18 cellular contexts compared by ENCODE assay signal in genomic region chr2:198242093-198242492, GRCh38.
DNase-seq lines count a peak whose midpoint lies in the region; ATAC-seq lines count a peak whose summit lies in the region.
"Had no signal": no experiment of that assay in that cellular context is flagged by ENCODE, and none has a peak within 500 bp of the region (broad histone marks: within the 10 kb centered on the region; RNA-seq: fewer than 3 reads in every experiment).

No MANE protein-coding gene starts in this region.

- no peak overlapping the region for H2BK5ac ChIP-seq in neuronal stem cell (ENCODE audit: low read length)

- H3K27ac ChIP-seq in neuronal stem cell (replicated peaks; ENCODE audit: low read length) = no peak overlapping the region
- peak overlapping the region; percentile 19 for H3K27ac ChIP-seq in rectal smooth muscle tissue (ENCODE audit: low read depth, low read length)
- H3K27ac ChIP-seq: 22Rv1; A549; BLaER1 treated with 17β-estradiol and CSF1 and Interleukin-3, amounts not matched to agents 10 nM and 100 nM; C4-2B had no signal

- H3K14ac ChIP-seq in neuronal stem cell (ENCODE audit: low read length) = peak overlapping the region; percentile 86

- H4K91ac ChIP-seq in neuronal stem cell (ENCODE audit: low read depth, low read length, poor library complexity) = no peak overlapping the region

- DNase-seq in DMS53 (lab: John Stamatoyannopoulos, UW) = peak; percentile 3
- no peak for DNase-seq in DMS53 treated with DMSO at 0.1 percent for 48 hours (lab: John Stamatoyannopoulos, UW; ENCODE audit: unreplicated experiment)
- no peak for DNase-seq in neuronal stem cell (ENCODE audit: low spot score)
- DNase-seq in kidney glomerular epithelial cell (lab: John Stamatoyannopoulos, UW) = no peak
- DNase-seq: AML-193; Caco-2; Calu3; CD4-positive, alpha-beta T cell; CD8-positive, alpha-beta T cell; DMS79 treated with DMSO at 0.1 percent for 48 hours; GDM1 had no signal

- H3K4ac ChIP-seq in neuronal stem cell (ENCODE audit: low read length) = no peak overlapping the region

- no peak overlapping the region for H4K8ac ChIP-seq in neuronal stem cell (ENCODE audit: low read depth, low read length)

- H3K18ac ChIP-seq in neuronal stem cell (ENCODE audit: low read length) = no peak overlapping the region

- no peak overlapping the region for H2AFZ ChIP-seq in neuronal stem cell (ENCODE audit: low read length)

- no CpG with 5 or more reads among the region's 3 CpGs for WGBS in neuronal stem cell (ENCODE audit: extremely low coverage in 2 of 2, insufficient read length in 2 of 2, insufficient replicate concordance in 1 of 2), 2 donors

- no peak overlapping the region for H3K4me3 ChIP-seq in neuronal stem cell (ENCODE audit: low read length in 2 of 2)
- H3K4me3 ChIP-seq in rectal smooth muscle tissue (ENCODE audit: low read length) = no peak overlapping the region
- H3K4me3 ChIP-seq: A549; BLaER1 treated with 17β-estradiol and CSF1 and Interleukin-3, amounts not matched to agents 10 nM and 100 nM; GM12878 had no signal

- H2BK12ac ChIP-seq in neuronal stem cell (ENCODE audit: low read length) = no peak overlapping the region

- ATAC-seq in GM18519 (IDR thresholded peaks at IDR 0.05; ENCODE audit: low FRiP score, unreplicated experiment) = no peak
- ATAC-seq: A549; CD8-positive, alpha-beta T cell; GM12878 had no signal

- no peak overlapping the region for H2BK120ac ChIP-seq in neuronal stem cell (ENCODE audit: low read depth, low read length)

- H3K23ac ChIP-seq in neuronal stem cell (ENCODE audit: low read depth, low read length, poor library complexity) = no peak overlapping the region

- H3K36me3 ChIP-seq in neuronal stem cell (replicated peaks in 1 of 2; ENCODE audit: control insufficient read depth in 2 of 2, insufficient read depth in 2 of 2, low read length in 2 of 2) (no peaks in the 10 kb centered on the region), rectal smooth muscle tissue (ENCODE audit: control insufficient read depth, insufficient read depth, low read length) (no peaks in the 10 kb centered on the region)
- H3K36me3 ChIP-seq: BLaER1 treated with 17β-estradiol and CSF1 and Interleukin-3, amounts not matched to agents 10 nM and 100 nM had no signal

- no peak overlapping the region for H2BK15ac ChIP-seq in neuronal stem cell (ENCODE audit: low read length)

- H2AK5ac ChIP-seq in neuronal stem cell (ENCODE audit: low read depth, low read length) = no peak overlapping the region

- H3K9ac ChIP-seq in neuronal stem cell (ENCODE audit: low read depth, low read length, poor library complexity) = no peak overlapping the region
- H3K9ac ChIP-seq in rectal smooth muscle tissue (ENCODE audit: low read length) = no peak overlapping the region
- H3K9ac ChIP-seq: BLaER1 treated with 17β-estradiol and CSF1 and Interleukin-3, amounts not matched to agents 10 nM and 100 nM had no signal

- H3K4me1 ChIP-seq in neuronal stem cell (ENCODE audit: control insufficient read depth in 2 of 2, insufficient read depth in 1 of 2, low read depth in 1 of 2, low read length in 2 of 2) (no peaks in the 10 kb centered on the region), rectal smooth muscle tissue (ENCODE audit: control insufficient read depth, insufficient read depth, low read length) (no peaks in the 10 kb centered on the region)
- H3K4me1 ChIP-seq: A549; BLaER1 treated with 17β-estradiol and CSF1 and Interleukin-3, amounts not matched to agents 10 nM and 100 nM; Caco-2 had no signal

- H3K27me3 ChIP-seq in neuronal stem cell (ENCODE audit: control insufficient read depth in 3 of 3, insufficient read depth in 3 of 3, low read depth in 1 of 3, low read length in 3 of 3) (no peaks in the 10 kb centered on the region), rectal smooth muscle tissue (ENCODE audit: control insufficient read depth, insufficient read depth, low read length) (no peaks in the 10 kb centered on the region)
- H3K27me3 ChIP-seq: BLaER1 treated with 17β-estradiol and CSF1 and Interleukin-3, amounts not matched to agents 10 nM and 100 nM had no signal

- no peaks in the 10 kb centered on the region for H3K9me3 ChIP-seq in neuronal stem cell (replicated peaks in 1 of 2; ENCODE audit: control insufficient read depth in 2 of 2, insufficient read depth in 1 of 2, low read depth in 1 of 2, low read length in 2 of 2)
- H3K9me3 ChIP-seq: A549; BLaER1 treated with 17β-estradiol and CSF1 and Interleukin-3, amounts not matched to agents 10 nM and 100 nM; Caco-2 had no signal

- H3K4me2 ChIP-seq in neuronal stem cell (ENCODE audit: insufficient read depth, low read length, poor library complexity, severe bottlenecking) = no peak overlapping the region
- H3K4me2 ChIP-seq: A549; BLaER1 treated with 17β-estradiol and CSF1 and Interleukin-3, amounts not matched to agents 10 nM and 100 nM had no signal

- H3K79me1 ChIP-seq in neuronal stem cell (ENCODE audit: low read depth, low read length) = no peaks in the 10 kb centered on the region
